Comparison of ENCODE assay signal across 32 cellular contexts in genomic region chr12:115349711-115350110, GRCh38.
"Had no signal": no experiment of that assay in that cellular context is flagged by ENCODE, and none has a peak within 500 bp of the region (broad histone marks: within the 10 kb centered on the region; RNA-seq: fewer than 3 reads in every experiment).

No MANE protein-coding gene starts in this region.

- H3K27me3 ChIP-seq: adrenal gland, body of pancreas, foreskin keratinocyte, left lung, stomach, thyroid gland, upper lobe of left lung, vagina had no signal

- DNase-seq: activated CD4-positive, alpha-beta T cell treated with anti-CD3 and anti-CD28 coated beads for 48 hours; activated CD4-positive, alpha-beta T cell treated with anti-CD3 and anti-CD28 coated beads, Interleukin-2, amount 50 U/mL, for 48 hours; activated CD8-positive, alpha-beta memory T cell treated with anti-CD3 and anti-CD28 coated beads, Interleukin-2, amount 50 U/mL, for 4 hours; activated effector memory CD4-positive, alpha-beta T cell treated with anti-CD3 and anti-CD28 coated beads, Interleukin-2, amount 50 U/mL, for 16 hours; activated naive CD4-positive, alpha-beta T cell treated with anti-CD3 and anti-CD28 coated beads for 36 hours; activated naive CD8-positive, alpha-beta T cell treated with anti-CD3 and anti-CD28 coated beads for 36 hours; activated T-cell treated with anti-CD3 and anti-CD28 coated beads, Interleukin-2, amount 50 U/mL, for 1 hour; adrenal gland; aorta; body of pancreas; dorsolateral prefrontal cortex; effector memory CD4-positive, alpha-beta T cell; foreskin keratinocyte; heart right ventricle; kidney glomerular epithelial cell; left lung; lower lobe of right lung; mesendoderm; mucosa of descending colon; posterior cingulate gyrus; right cardiac atrium; stimulated activated CD4-positive, alpha-beta T cell treated with anti-CD3 and anti-CD28 coated beads, Interleukin-15, amount 100 ng/mL, for 24 hours; stimulated activated CD4-positive, alpha-beta T cell treated with anti-CD3 and anti-CD28 coated beads, Interleukin-2, amount 100 ng/mL, for 24 hours; stimulated activated naive B cell treated with anti-CD40 and anti-IgM and Interleukin-4, amounts not matched to agents 10 μg/mL and 1 μg/mL and 100 μg/mL, for 72 hours; stomach; thyroid gland; upper lobe of left lung; WERI-Rb-1 had no signal

- H3K4me3 ChIP-seq: adrenal gland, body of pancreas, coronary artery, dorsolateral prefrontal cortex, heart right ventricle, left lung, lower lobe of right lung, mucosa of descending colon, stomach, thyroid gland, upper lobe of left lung, vagina had no signal

- H3K4me1 ChIP-seq: body of pancreas, left lung, lower lobe of right lung, thyroid gland had no signal

- H3K9me3 ChIP-seq: adrenal gland, body of pancreas, heart right ventricle, left lung, lower lobe of right lung, mucosa of descending colon, stomach, thyroid gland, upper lobe of left lung, vagina had no signal

- ATAC-seq: activated CD4-positive, CD25-positive, alpha-beta regulatory T cell treated with anti-CD3 and anti-CD28 coated beads, Interleukin-2, amount 50 U/mL, for 24 hours; body of pancreas; foreskin keratinocyte; heart right ventricle; left lung; lower lobe of right lung; mucosa of descending colon; natural killer cell treated with Interleukin-12 subunit alpha and Interleukin-12 subunit beta and Interleukin-15 and Interleukin-18, amount 100 ng/mL, for 72 hours; right cardiac atrium; stimulated activated naive B cell treated with anti-CD40 and anti-IgM and Interleukin-4, amounts not matched to agents 10 μg/mL and 1 μg/mL and 100 μg/mL, for 72 hours had no signal

- H3K36me3 ChIP-seq: adrenal gland, heart right ventricle, left lung, lower lobe of right lung, stomach, thyroid gland, upper lobe of left lung, vagina, WERI-Rb-1 had no signal

- H3K27ac ChIP-seq: adrenal gland, body of pancreas, coronary artery, dorsolateral prefrontal cortex, foreskin keratinocyte, heart right ventricle, left lung, lower lobe of right lung, stomach, thyroid gland, upper lobe of left lung, vagina, WERI-Rb-1 had no signal
